Comparison of ENCODE assay signal across 26 cellular contexts in the genomic region with DNA sequence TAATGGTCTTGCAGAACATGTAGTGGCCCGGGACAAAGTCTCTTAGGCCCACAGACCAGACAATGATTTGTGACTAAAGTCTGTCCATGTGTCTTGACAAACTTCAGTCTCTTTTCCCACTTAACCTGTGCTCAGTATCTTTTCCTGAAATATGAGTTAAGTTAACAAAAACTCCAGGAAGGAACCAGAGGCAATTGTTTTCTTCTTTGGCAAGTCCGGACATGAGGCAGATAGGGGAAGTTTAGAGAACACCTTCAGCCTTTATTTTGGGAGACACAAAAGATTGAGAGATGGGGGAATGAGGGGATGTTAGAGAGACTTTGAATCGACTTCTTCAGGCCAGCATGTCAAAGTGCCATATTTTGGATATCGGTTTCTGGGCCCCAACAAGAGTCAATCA.
"Had no signal": no experiment of that assay in that cellular context is flagged by ENCODE, and none has a peak within 500 bp of the region (broad histone marks: within the 10 kb centered on the region; RNA-seq: fewer than 3 reads in every experiment).

No MANE protein-coding gene starts in this region.

- DNase-seq: activated B cell treated with CpG ODN at 0.5 μM for 24 hours; activated CD4-positive, alpha-beta memory T cell treated with anti-CD3 and anti-CD28 coated beads for 36 hours; activated CD4-positive, alpha-beta T cell treated with anti-CD3 and anti-CD28 coated beads for 4 hours; activated CD4-positive, alpha-beta T cell treated with anti-CD3 and anti-CD28 coated beads, Interleukin-2, amount 50 U/mL, for 1 hour; activated CD4-positive, CD25-positive, alpha-beta regulatory T cell treated with anti-CD3 and anti-CD28 coated beads, Interleukin-2, amount 50 U/mL, for 72 hours; activated CD8-positive, alpha-beta memory T cell treated with anti-CD3 and anti-CD28 coated beads, Interleukin-2, amount 50 U/mL, for 4 hours; activated gamma-delta T cell treated with Interleukin-2 at 50 U/mL for 16 hours; activated naive CD4-positive, alpha-beta T cell treated with anti-CD3 and anti-CD28 coated beads for 36 hours; activated T-cell treated with anti-CD3 and anti-CD28 coated beads for 4 hours; activated T-cell treated with anti-CD3 and anti-CD28 coated beads, Interleukin-2, amount 50 U/mL, for 4 hours; amniotic stem cell; aorta; brain microvascular endothelial cell; NCI-H1105; NCI-H1417 treated with DMSO at 0.1 percent for 48 hours; NCI-H1694 treated with DMSO at 0.1 percent for 48 hours; NCI-H2029; NCI-H345; NCI-H524 treated with DMSO at 0.1 percent for 48 hours; SHP77 treated with DMSO at 0.1 percent for 48 hours; SK-N-SH had no signal

- H3K27me3 ChIP-seq: brain microvascular endothelial cell, SJSA1 had no signal

- H3K27ac ChIP-seq: brain microvascular endothelial cell, SJSA1 had no signal

- FAIRE-seq: K562, TTC549 had no signal

- H3K9me3 ChIP-seq: SJSA1, SK-N-SH had no signal

- ATAC-seq: activated naive CD4-positive, alpha-beta T cell treated with anti-CD3 and anti-CD28 coated beads, Interleukin-2, amount 50 U/mL, for 72 hours; activated T-cell treated with anti-CD3 and anti-CD28 coated beads, Interleukin-2, amount 50 U/mL, for 4 hours; K562; Panc1 had no signal

- H3K36me3 ChIP-seq: brain microvascular endothelial cell, SJSA1 had no signal

- H3K9ac ChIP-seq: SK-N-SH had no signal

- H3K4me2 ChIP-seq: SK-N-SH had no signal

- H3K4me1 ChIP-seq: SJSA1 had no signal

- H3K4me3 ChIP-seq: K562, SJSA1 had no signal
